ENCODE assay signal across 15 cellular contexts in genomic region chr10:34824870-34825269, GRCh38. TPM values are rescaled to one million over a fixed set of nuclear protein-coding genes. Genes with fewer than 3 reads are reported as not detected.
DNase-seq lines count a peak whose midpoint lies in the region; ATAC-seq and TF ChIP-seq lines count a peak whose summit lies in the region.
"Had no signal": no experiment of that assay in that cellular context is flagged by ENCODE, and none has a peak within 500 bp of the region (broad histone marks: within the 10 kb centered on the region; RNA-seq: fewer than 3 reads in every experiment).

No MANE protein-coding gene starts in this region.

- no peak for ATAC-seq in GM21367 (IDR thresholded peaks at IDR 0.05; ENCODE audit: unreplicated experiment)

- H3K27me3 Mint-ChIP-seq in neural progenitor cell (ENCODE audit: insufficient read depth, low read depth): peaks cover 6% of the 10 kb centered on the region

- no peak overlapping the region for H3K4me2 ChIP-seq in neural progenitor cell

- no peaks in the 10 kb centered on the region for H3K9me3 Mint-ChIP-seq in neural progenitor cell
- H3K9me3 Mint-ChIP-seq: activated CD4-positive, alpha-beta memory T cell treated with anti-CD3 and anti-CD28 coated beads for 36 hours; activated naive CD8-positive, alpha-beta T cell treated with anti-CD3 and anti-CD28 coated beads, Interleukin-2, amount 10 ng/mL, durations not matched to agents 7 days and 5 days had no signal

- H3K36me3 ChIP-seq in neural progenitor cell (no peaks in the 10 kb centered on the region), sigmoid colon (no peaks in the 10 kb centered on the region)

- no peak overlapping the region for H3K27ac ChIP-seq in neural progenitor cell
- H3K27ac ChIP-seq in sigmoid colon: no peak overlapping the region
- H3K27ac ChIP-seq: testis had no signal

- peak overlapping the region; percentile 63 for H2AFZ ChIP-seq in neural progenitor cell (replicated peaks)

- intact Hi-C loops in sigmoid colon (cut with DNase I): no loop called here

- H3K9ac ChIP-seq in neural progenitor cell: no peak overlapping the region

- H3K27ac Mint-ChIP-seq in neural progenitor cell: no peak overlapping the region
- H3K27ac Mint-ChIP-seq: activated CD4-positive, alpha-beta memory T cell treated with anti-CD3 and anti-CD28 coated beads for 36 hours; activated naive CD8-positive, alpha-beta T cell treated with anti-CD3 and anti-CD28 coated beads, Interleukin-2, amount 10 ng/mL, durations not matched to agents 7 days and 5 days had no signal

- TF ChIP-seq EP300 in sigmoid colon (IDR thresholded peaks at IDR 0.05): no peak

- DNase-seq in GM10266 (ENCODE audit: extremely low spot score) (no peak), RKO (ENCODE audit: low spot score) (peak; percentile 51), fibroblast of pulmonary artery (ENCODE audit: low read depth) (no peak), neural progenitor cell (ENCODE audit: low spot score) (peak; percentile 39), kidney tubule cell (ENCODE audit: low spot score) (no peak), activated T-cell treated with anti-CD3 and anti-CD28 coated beads for 4 hours (no peak), sigmoid colon (no peak)
- DNase-seq: activated CD4-positive, alpha-beta memory T cell treated with anti-CD3 and anti-CD28 coated beads for 36 hours; activated naive CD8-positive, alpha-beta T cell treated with anti-CD3 and anti-CD28 coated beads, Interleukin-2, amount 10 ng/mL, durations not matched to agents 7 days and 5 days; DMS79; Kasumi-1; NCI-H510A; posterior cingulate gyrus; testis had no signal

- 58 to 59% methylated on average over 2 of the region's 2 CpGs for WGBS in sigmoid colon, 2 donors

- no peaks in the 10 kb centered on the region for H3F3A ChIP-seq in neural progenitor cell (ENCODE audit: low read depth)

- H3K4me1 ChIP-seq in neural progenitor cell (peaks cover 5% of the 10 kb centered on the region), sigmoid colon (no peaks in the 10 kb centered on the region)
- H3K4me1 ChIP-seq: testis had no signal

- no peaks in the 10 kb centered on the region for H4K20me1 ChIP-seq in neural progenitor cell (ENCODE audit: low read depth)

- H3K4me3 Mint-ChIP-seq in neural progenitor cell: no peak overlapping the region
- H3K4me3 Mint-ChIP-seq: activated CD4-positive, alpha-beta memory T cell treated with anti-CD3 and anti-CD28 coated beads for 36 hours; activated naive CD8-positive, alpha-beta T cell treated with anti-CD3 and anti-CD28 coated beads, Interleukin-2, amount 10 ng/mL, durations not matched to agents 7 days and 5 days had no signal

- H3K4me3 ChIP-seq in fibroblast of pulmonary artery (replicated peaks; ENCODE audit: low read depth, low read length) (no peak overlapping the region), neural progenitor cell (no peak overlapping the region), sigmoid colon (no peak overlapping the region)
- H3K4me3 ChIP-seq: testis had no signal

- H3K9me3 ChIP-seq in neural progenitor cell (ENCODE audit: low read depth) (no peaks in the 10 kb centered on the region), sigmoid colon (no peaks in the 10 kb centered on the region)
- H3K9me3 ChIP-seq: testis had no signal

- peak; percentile 35 for TF ChIP-seq CTCF in GM10266 (IDR thresholded peaks at IDR 0.05; ENCODE audit: control insufficient read depth, insufficient read depth, low read depth, missing control alignments)
- peak; percentile 17 for TF ChIP-seq CTCF in fibroblast of pulmonary artery (IDR thresholded peaks at IDR 0.05; ENCODE audit: low read length, missing control alignments)
- peak; percentile 25 for TF ChIP-seq CTCF in neural progenitor cell (IDR thresholded peaks at IDR 0.05)
- peak in 1 of 4 experiments; percentile 27 for TF ChIP-seq CTCF in sigmoid colon (IDR thresholded peaks at IDR 0.05)

- no peaks in the 10 kb centered on the region for H3K36me3 Mint-ChIP-seq in neural progenitor cell
- H3K36me3 Mint-ChIP-seq: activated CD4-positive, alpha-beta memory T cell treated with anti-CD3 and anti-CD28 coated beads for 36 hours; activated naive CD8-positive, alpha-beta T cell treated with anti-CD3 and anti-CD28 coated beads, Interleukin-2, amount 10 ng/mL, durations not matched to agents 7 days and 5 days had no signal

- H3K27me3 ChIP-seq in neural progenitor cell (no peaks in the 10 kb centered on the region), sigmoid colon (no peaks in the 10 kb centered on the region)
- H3K27me3 ChIP-seq: testis had no signal

- no peaks in the 10 kb centered on the region for H3K79me2 ChIP-seq in neural progenitor cell (ENCODE audit: low read depth)

- H3K4me1 Mint-ChIP-seq in neural progenitor cell: peaks cover 12% of the 10 kb centered on the region
- H3K4me1 Mint-ChIP-seq: activated naive CD8-positive, alpha-beta T cell treated with anti-CD3 and anti-CD28 coated beads, Interleukin-2, amount 10 ng/mL, durations not matched to agents 7 days and 5 days had no signal

- TF ChIP-seq POLR2A in sigmoid colon (IDR thresholded peaks at IDR 0.05): no peak

RNA-seq across cellular contexts. Expression of gene PARD3, which starts 9.8 kb away (rescaled TPM):
- total RNA-seq in neural progenitor cell (ENCODE audit: low replicate concordance): 55.3 and 58.7 TPM in 2 replicates
- total RNA-seq in sigmoid colon: 10 to 100 TPM; 75.9 to 96.4 (median 83.7) TPM
- polyA plus RNA-seq in sigmoid colon: 10 to 100 TPM; 17.5 to 29.4 (median 18.0) TPM

Comparison
In these comparisons a context has a peak if more than half of its experiments do, and no peak if none do; other contexts are left out.
1. DNase-seq: peak in RKO (single experiment) and neural progenitor cell (single experiment); none in GM10266 (single experiment), fibroblast of pulmonary artery (single experiment), kidney tubule cell (single experiment), activated T-cell treated with anti-CD3 and anti-CD28 coated beads for 4 hours (single experiment) and sigmoid colon (single experiment).